Comparison of ENCODE assay signal across 22 cellular contexts in the genomic region with DNA sequence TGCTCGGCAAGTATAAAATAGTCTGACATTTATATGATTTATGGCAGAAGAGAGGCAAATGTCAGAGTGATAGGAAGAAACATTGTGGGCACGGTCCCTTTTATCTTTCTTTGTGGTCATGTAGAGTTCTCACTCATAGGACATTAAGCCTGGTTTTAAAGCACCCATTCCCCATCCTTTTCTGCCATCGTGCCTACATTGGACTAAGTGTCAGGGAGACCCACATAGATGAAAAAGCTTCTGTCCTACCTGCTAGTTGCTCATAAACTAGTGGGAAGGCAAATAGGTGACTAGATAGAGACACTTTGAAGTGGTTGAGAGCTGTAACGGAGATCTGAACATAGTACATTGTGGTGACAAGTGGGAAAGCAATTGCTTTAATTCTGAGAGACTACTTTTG.
"Had no signal": no experiment of that assay in that cellular context is flagged by ENCODE, and none has a peak within 500 bp of the region (broad histone marks: within the 10 kb centered on the region; RNA-seq: fewer than 3 reads in every experiment).

No MANE protein-coding gene starts in this region.

- H3K27ac Mint-ChIP-seq: activated T-helper 1 cell treated with anti-CD3 and anti-CD28 coated beads, Interleukin-12 subunit alpha, Interleukin-12 subunit beta, Interleukin-2, Interleukin-4 antibody, amounts not matched to agents 30 ng/mL and 10 ng/mL and 1 ng/mL, durations not matched to agents 14 hours and 24 hours and 36 hours; endodermal cell; WTC11 had no signal

- H3K4me1 Mint-ChIP-seq: endodermal cell had no signal

- H3K9me3 Mint-ChIP-seq: activated T-helper 1 cell treated with anti-CD3 and anti-CD28 coated beads, Interleukin-12 subunit alpha, Interleukin-12 subunit beta, Interleukin-2, Interleukin-4 antibody, amounts not matched to agents 30 ng/mL and 10 ng/mL and 1 ng/mL, durations not matched to agents 14 hours and 24 hours and 36 hours; endodermal cell; nephron; WTC11 had no signal

- H3K4me1 ChIP-seq: esophagus squamous epithelium, prostate gland had no signal

- H3K9me3 ChIP-seq: esophagus squamous epithelium, gastrocnemius medialis, neutrophil, ovary, prostate gland, spleen, tibial artery had no signal

- DNase-seq: activated CD4-positive, alpha-beta T cell treated with anti-CD3 and anti-CD28 coated beads, Interleukin-2, amount 50 U/mL, for 48 hours; cortex of kidney; endodermal cell; esophagus squamous epithelium; gastrocnemius medialis; head of caudate nucleus; hypothalamus; islet precursor cell; left cardiac atrium; midbrain; ovary; spleen; stimulated activated CD4-positive, alpha-beta T cell treated with anti-CD3 and anti-CD28 coated beads, Interleukin-4, amount 100 ng/mL, for 24 hours; stimulated activated naive CD4-positive, alpha-beta T cell treated with Interleukin-2 at 50 U/mL for 16 hours; substantia nigra; T-helper 1 cell; tibial artery had no signal

- H3K27ac ChIP-seq: esophagus squamous epithelium, neutrophil, ovary, prostate gland, spleen, tibial artery had no signal

- ATAC-seq: gastrocnemius medialis, left cardiac atrium, WTC11 had no signal

- H3K4me3 Mint-ChIP-seq: activated T-helper 1 cell treated with anti-CD3 and anti-CD28 coated beads, Interleukin-12 subunit alpha, Interleukin-12 subunit beta, Interleukin-2, Interleukin-4 antibody, amounts not matched to agents 30 ng/mL and 10 ng/mL and 1 ng/mL, durations not matched to agents 14 hours and 24 hours and 36 hours; endodermal cell; nephron; WTC11 had no signal

- H3K27me3 ChIP-seq: esophagus squamous epithelium, gastrocnemius medialis, neutrophil, ovary, spleen, tibial artery had no signal

- H3K36me3 ChIP-seq: esophagus squamous epithelium, gastrocnemius medialis, neutrophil, ovary, prostate gland, spleen, tibial artery had no signal

- H3K36me3 Mint-ChIP-seq: WTC11 had no signal

- H3K4me3 ChIP-seq: esophagus squamous epithelium, gastrocnemius medialis, ovary, prostate gland, spleen, tibial artery had no signal
